In genomic region chr1:99849744-99850457, GRCh38 we compare ENCODE assay signal across 8 cellular contexts. TPM values are rescaled to one million over a fixed set of nuclear protein-coding genes. Genes with fewer than 3 reads are reported as not detected.
DNase-seq lines count a peak whose midpoint lies in the region; TF ChIP-seq lines count a peak whose summit lies in the region.

Gene AGL (plus strand): TSS chr1:99850361. CDS start chr1:99851043, 682 bp downstream.

- DNase-seq in ELF-1 (ENCODE audit: low read depth, low spot score) (peak; percentile 94), GOT3 (lab: John Stamatoyannopoulos, UW) (peak; percentile 9), LNCaP clone FGC (ENCODE audit: low read depth) (peak; percentile 38), SJSA1 (ENCODE audit: low read depth in 1 of 2, low spot score in 2 of 2) (peak; percentile 83 to 87), germinal center (ENCODE audit: low spot score) (peak; percentile 88), occipital lobe (lab: John Stamatoyannopoulos, UW) (peak; percentile 85), suprapubic skin (ENCODE audit: low spot score in 2 of 2) (peak; percentile 91 to 93)
- peak; percentile 87 for DNase-seq in activated naive CD4-positive, alpha-beta T cell treated with Interleukin-2 at 50 U/mL for 16 hours

- H3K27me3 ChIP-seq in SJSA1 (replicated peaks): no peaks in the 10 kb centered on the region
- no peaks in the 10 kb centered on the region for H3K27me3 ChIP-seq in suprapubic skin

- TF ChIP-seq POLR2A in suprapubic skin (IDR thresholded peaks at IDR 0.05): peak in 1 of 2 donors; percentile 27

- H3K4me3 ChIP-seq in LNCaP clone FGC (ENCODE audit: low read depth, low read length) (peak within 1 kb of the TSS; percentile 68), SJSA1 (peak within 1 kb of the TSS; percentile 87), suprapubic skin (peak within 1 kb of the TSS; percentile 82)

- no peak for TF ChIP-seq EP300 in suprapubic skin (IDR thresholded peaks at IDR 0.05)

- under 1% methylated on average over 27 of the region's 65 CpGs for WGBS in suprapubic skin

- H3K27ac ChIP-seq in SJSA1: peak within 1 kb of the TSS; percentile 35
- peak within 1 kb of the TSS; percentile 85 for H3K27ac ChIP-seq in suprapubic skin

- H3K4me1 ChIP-seq in SJSA1 (replicated peaks): peaks cover 3% of the 10 kb centered on the region
- H3K4me1 ChIP-seq in suprapubic skin: peaks cover 29% of the 10 kb centered on the region

- H3K36me3 ChIP-seq in SJSA1 (no peaks in the 10 kb centered on the region), suprapubic skin (peaks cover 6% of the 10 kb centered on the region)

- no peak for TF ChIP-seq CTCF in LNCaP clone FGC (IDR thresholded peaks at IDR 0.05; ENCODE audit: control insufficient read depth, extremely low read depth, insufficient read depth)
- no peak for TF ChIP-seq CTCF in suprapubic skin (IDR thresholded peaks at IDR 0.05)

- H3K9me3 ChIP-seq in SJSA1 (replicated peaks) (no peaks in the 10 kb centered on the region), suprapubic skin (no peaks in the 10 kb centered on the region)

RNA-seq across cellular contexts. Expression of gene AGL, which starts in this region (rescaled TPM):
- 4.4 and 7.9 TPM in 2 replicates for total RNA-seq in SJSA1 (2014; rRNA removed; shearing (Covaris generic))
- total RNA-seq in occipital lobe: 34.3 TPM
- 10 to 100 TPM in 3 of 4 donors, 1 to 10 TPM in 1; 7.7 to 17.8 (median 13.8) TPM for total RNA-seq in suprapubic skin

Comparison
In these comparisons a context has a peak if more than half of its experiments do, and no peak if none do; other contexts are left out.
1. Peak in every context shown above with its lines: DNase-seq, H3K4me3 ChIP-seq and H3K27ac ChIP-seq.
2. DNase-seq: peak in every context shown above with its lines; median percentile 94 in ELF-1; 92 in suprapubic skin; 88 in germinal center; 87 in activated naive CD4-positive, alpha-beta T cell treated with Interleukin-2 at 50 U/mL for 16 hours; 85 in SJSA1; 85 in occipital lobe; 38 in LNCaP clone FGC; 9 in GOT3.